8 cellular contexts compared by ENCODE assay signal in genomic region chr5:151047814-151048425, GRCh38. TPM values are rescaled to one million over a fixed set of nuclear protein-coding genes. Genes with fewer than 3 reads are reported as not detected.
DNase-seq lines count a peak whose midpoint lies in the region; ATAC-seq, FAIRE-seq and TF ChIP-seq lines count a peak whose summit lies in the region.

No MANE protein-coding gene starts in this region.

- no peak for FAIRE-seq in A549 (lab: Jason Lieb, UNC)

- no peak overlapping the region for H2AFZ ChIP-seq in KMS-11 (ENCODE audit: low read depth)

- H3K27me3 ChIP-seq in KMS-11 (ENCODE audit: insufficient read depth, low read depth) = no peaks in the 10 kb centered on the region

- no peak overlapping the region for H3K27ac ChIP-seq in A549
- no peak overlapping the region for H3K27ac ChIP-seq in KMS-11

- no peak overlapping the region for H3K4me2 ChIP-seq in A549
- H3K4me2 ChIP-seq in KMS-11 = no peak overlapping the region

- CTCF ChIA-PET in A549 (lab: Yijun Ruan, JAX) = interaction anchor here (0.7 to 13.9 kb wide), 24 partner anchors 9 to 281 kb away, joined by 3 to 704 read pairs (median 5); partner anchors contain the start of genes ANXA6, GM2A and TNIP1

- ATAC-seq in A549 (peak; percentile 75 to 78; a peak in 5 of 6 replicates), left colon (peak; percentile 65)

- no peaks in the 10 kb centered on the region for H3K79me2 ChIP-seq in KMS-11 (ENCODE audit: insufficient read depth, low read depth)

- 81% methylated on average over 13 of the region's 13 CpGs for WGBS in A549 (ENCODE audit: missing lambda C conversion rate)

- TF ChIP-seq POLR2A in A549 (IDR thresholded peaks at IDR 0.05; ENCODE audit: low read length) = no peak

- no peak overlapping the region for H3K4me3 ChIP-seq in A549
- H3K4me3 ChIP-seq in KMS-11 (IDR thresholded peaks at IDR 0.05; ENCODE audit: insufficient read depth, low read depth, low read length) = no peak overlapping the region
- no peak overlapping the region for H3K4me3 ChIP-seq in astrocyte of the cerebellum (ENCODE audit: low read depth, low read length)

- POLR2A ChIA-PET in A549 (lab: Yijun Ruan, JAX) = no interaction called here

- TF ChIP-seq CTCF in A549 (IDR thresholded peaks at IDR 0.05) = peak; percentile 45
- peak; percentile 60 for TF ChIP-seq CTCF in GM13976 (IDR thresholded peaks at IDR 0.05; ENCODE audit: borderline replicate concordance, control extremely low read depth, extremely low read depth, insufficient read depth, missing control alignments)
- TF ChIP-seq CTCF in KMS-11 (conservative IDR thresholded peaks at IDR 0.05; ENCODE audit: low read depth, low read length) = peak; percentile 63
- TF ChIP-seq CTCF in astrocyte of the cerebellum (IDR thresholded peaks at IDR 0.05; ENCODE audit: low read depth, low read length, missing control alignments) = peak; percentile 95

- in situ Hi-C loops in GM13976 (cut with MboI; ENCODE audit: low sequenced_read_pairs, unreplicated experiment) = no loop called here
- in situ Hi-C loops in astrocyte of the cerebellum (cut with HindIII; ENCODE audit: low sequenced_read_pairs) = no loop called here

- no peaks in the 10 kb centered on the region for H3K9me3 ChIP-seq in A549

- DNase-seq in A549 (ENCODE audit: low read depth in 1 of 2, low spot score in 1 of 2) (peak in 1 of 2 experiments; percentile 28), GM13976 (ENCODE audit: low spot score) (no peak), astrocyte of the cerebellum (ENCODE audit: low read depth) (no peak), left colon (no peak), NCI-H2107 treated with DMSO at 0.1 percent for 48 hours (lab: John Stamatoyannopoulos, UW; ENCODE audit: unreplicated experiment) (no peak), NCI-H69 (lab: John Stamatoyannopoulos, UW) (no peak), SK-N-DZ (ENCODE audit: low spot score) (no peak)

- no peak overlapping the region for H3K9ac ChIP-seq in KMS-11

- TF ChIP-seq EP300 in A549 (IDR thresholded peaks at IDR 0.05) = no peak

- H3K4me1 ChIP-seq in A549 (peaks cover 12% of the 10 kb centered on the region), KMS-11 (ENCODE audit: low read depth, poor library complexity, severe bottlenecking) (peaks cover 4% of the 10 kb centered on the region)

- intact Hi-C loops in left colon (cut with DNase I, micrococcal nuclease) = no loop called here

- no peaks in the 10 kb centered on the region for H3K36me3 ChIP-seq in KMS-11 (ENCODE audit: insufficient read depth)

- no peaks in the 10 kb centered on the region for H4K20me1 ChIP-seq in KMS-11 (ENCODE audit: insufficient read depth)

- TF ChIP-seq RAD21 in A549 (conservative IDR thresholded peaks at IDR 0.05 in 1 of 2, IDR thresholded peaks at IDR 0.05 in 1 of 2) = peak; percentile 16 to 46; a peak in 1 of 5 replicates

TF ChIP-seq in A549, 52 proteins besides CTCF, POLR2A, EP300 and RAD21:
- TF ChIP-seq, protein P1, sequence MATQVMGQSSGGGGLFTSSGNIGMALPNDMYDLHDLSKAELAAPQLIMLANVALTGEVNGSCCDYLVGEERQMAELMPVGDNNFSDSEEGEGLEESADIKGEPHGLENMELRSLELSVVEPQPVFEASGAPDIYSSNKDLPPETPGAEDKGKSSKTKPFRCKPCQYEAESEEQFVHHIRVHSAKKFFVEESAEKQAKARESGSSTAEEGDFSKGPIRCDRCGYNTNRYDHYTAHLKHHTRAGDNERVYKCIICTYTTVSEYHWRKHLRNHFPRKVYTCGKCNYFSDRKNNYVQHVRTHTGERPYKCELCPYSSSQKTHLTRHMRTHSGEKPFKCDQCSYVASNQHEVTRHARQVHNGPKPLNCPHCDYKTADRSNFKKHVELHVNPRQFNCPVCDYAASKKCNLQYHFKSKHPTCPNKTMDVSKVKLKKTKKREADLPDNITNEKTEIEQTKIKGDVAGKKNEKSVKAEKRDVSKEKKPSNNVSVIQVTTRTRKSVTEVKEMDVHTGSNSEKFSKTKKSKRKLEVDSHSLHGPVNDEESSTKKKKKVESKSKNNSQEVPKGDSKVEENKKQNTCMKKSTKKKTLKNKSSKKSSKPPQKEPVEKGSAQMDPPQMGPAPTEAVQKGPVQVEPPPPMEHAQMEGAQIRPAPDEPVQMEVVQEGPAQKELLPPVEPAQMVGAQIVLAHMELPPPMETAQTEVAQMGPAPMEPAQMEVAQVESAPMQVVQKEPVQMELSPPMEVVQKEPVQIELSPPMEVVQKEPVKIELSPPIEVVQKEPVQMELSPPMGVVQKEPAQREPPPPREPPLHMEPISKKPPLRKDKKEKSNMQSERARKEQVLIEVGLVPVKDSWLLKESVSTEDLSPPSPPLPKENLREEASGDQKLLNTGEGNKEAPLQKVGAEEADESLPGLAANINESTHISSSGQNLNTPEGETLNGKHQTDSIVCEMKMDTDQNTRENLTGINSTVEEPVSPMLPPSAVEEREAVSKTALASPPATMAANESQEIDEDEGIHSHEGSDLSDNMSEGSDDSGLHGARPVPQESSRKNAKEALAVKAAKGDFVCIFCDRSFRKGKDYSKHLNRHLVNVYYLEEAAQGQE (IDR thresholded peaks at IDR 0.05) = no peak
- TF ChIP-seq JUNB (IDR thresholded peaks at IDR 0.05) (no peak), SMC3 (IDR thresholded peaks at IDR 0.05) (peak; percentile 26; the same call in 1 of the 3 replicates), CHD2 (IDR thresholded peaks at IDR 0.05; ENCODE audit: low read length, partially characterized antibody) (no peak)

RNA-seq across cellular contexts. Expression of gene GPX3, which starts 27.5 kb away (rescaled TPM):
- polyA plus RNA-seq in A549 (2011; rRNA removed) (26.4 and 34.8 TPM in 2 replicates), A549 (2017; fragmentation: RNase III; extraction: RNeasy Plus Mini Kit Qiagen cat#74134 plus additional on column Dnase treatment) (13.6 to 16.8 TPM (median 16.2 TPM) in 3 replicates)
- polyA plus RNA-seq in A549 (2012; cell fraction: cytosol; rRNA removed) = 22.2 and 24.6 TPM in 2 replicates
- polyA plus RNA-seq in A549 (2012; cell fraction: nucleus; rRNA removed) = 9.0 and 10.4 TPM in 2 replicates
- 29.1 and 40.9 TPM in 2 replicates for polyA minus RNA-seq in A549 (2011; rRNA and poly(A)+ RNA removed)
- total RNA-seq in left colon = 100 to 1,000 TPM; 106 to 174 TPM
- 18.0 and 24.9 TPM in 2 replicates for polyA plus RNA-seq in SK-N-DZ (2014; cell fraction: cytosol; rRNA removed)
- 6.9 and 9.1 TPM in 2 replicates for polyA plus RNA-seq in SK-N-DZ (2014; cell fraction: nucleus; rRNA removed)

RNA-seq across cellular contexts. Expression of gene TNIP1, which starts 32.9 kb away (rescaled TPM):
- polyA plus RNA-seq in A549 (2011; rRNA removed) (43.4 and 48.4 TPM in 2 replicates), A549 (2017; fragmentation: RNase III; extraction: RNeasy Plus Mini Kit Qiagen cat#74134 plus additional on column Dnase treatment) (53.4 to 68.2 TPM (median 55.8 TPM) in 3 replicates)
- polyA plus RNA-seq in A549 (2012; cell fraction: cytosol; rRNA removed) = 52.4 and 56.8 TPM in 2 replicates
- 55.4 and 64.7 TPM in 2 replicates for polyA plus RNA-seq in A549 (2012; cell fraction: nucleus; rRNA removed)
- 77.5 and 77.6 TPM in 2 replicates for polyA minus RNA-seq in A549 (2011; rRNA and poly(A)+ RNA removed)
- 100 to 1,000 TPM; 200 to 215 TPM for total RNA-seq in left colon
- 28.2 and 39.3 TPM in 2 replicates for polyA plus RNA-seq in SK-N-DZ (2014; cell fraction: cytosol; rRNA removed)
- polyA plus RNA-seq in SK-N-DZ (2014; cell fraction: nucleus; rRNA removed) = 16.4 and 27.8 TPM in 2 replicates

Comparison
In these comparisons a context has a peak if more than half of its experiments do, and no peak if none do; other contexts are left out.
1. CTCF ChIP-seq: peak in every context shown above with its lines; median percentile 95 in astrocyte of the cerebellum; 63 in KMS-11; 60 in GM13976; 45 in A549.